8 cellular contexts compared by ENCODE assay signal in the genomic region with DNA sequence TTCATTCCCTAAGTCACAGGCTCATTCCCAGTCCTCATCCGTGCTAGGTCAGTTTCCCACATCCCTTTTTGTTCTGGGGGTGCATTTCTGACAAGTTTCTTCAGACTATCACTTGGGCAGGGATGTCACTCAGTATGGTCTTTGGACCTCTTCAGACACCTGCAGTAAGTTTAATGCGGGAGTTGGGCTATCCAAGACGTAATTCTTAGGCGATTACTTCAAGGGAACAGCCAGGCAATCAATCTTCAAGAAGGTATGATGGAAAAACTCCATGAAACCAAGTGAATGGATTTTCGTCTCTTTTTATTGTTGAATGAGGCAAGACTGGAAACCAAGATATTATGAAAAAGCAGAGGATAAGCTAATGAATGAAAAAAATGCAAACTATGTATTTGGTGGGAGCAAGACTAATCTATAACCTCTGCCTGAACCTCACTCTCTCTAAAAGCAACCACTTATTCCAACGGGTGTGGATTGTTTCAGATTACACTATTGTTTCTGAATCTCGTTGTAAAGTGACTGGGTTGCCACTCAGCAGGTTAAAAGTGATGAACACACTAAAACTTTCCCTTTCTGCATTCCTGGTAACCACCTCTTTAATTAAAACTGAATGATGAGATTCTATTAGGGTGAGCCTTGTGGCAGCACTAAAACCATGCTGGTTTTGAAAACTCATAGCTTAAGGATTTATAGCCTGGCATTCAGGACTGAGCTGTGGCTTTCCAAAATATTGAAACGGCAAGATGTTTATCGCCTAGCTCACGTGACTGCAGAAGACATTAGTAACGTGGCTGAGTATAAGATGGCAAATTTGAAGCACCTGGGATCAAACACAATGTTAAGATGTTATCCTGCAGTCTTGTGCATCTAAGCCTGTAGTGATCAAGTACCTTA. TPM values are rescaled to one million over a fixed set of nuclear protein-coding genes. Genes with fewer than 3 reads are reported as not detected.
DNase-seq lines count a peak whose midpoint lies in the region; ATAC-seq and TF ChIP-seq lines count a peak whose summit lies in the region.

No MANE protein-coding gene starts in this region.

- BruUV-seq in Calu3 (replicated peaks; lab: Mats Ljungman, UMichigan), result TSS peak; percentile 60

- H3K36me3 ChIP-seq in esophagus (ENCODE audit: control insufficient read depth in 2 of 2, insufficient read depth in 2 of 2, low read length in 1 of 2) (no peaks in the 10 kb centered on the region), ovary (no peaks in the 10 kb centered on the region)

- H3K4me1 Mint-ChIP-seq in Calu3 (ENCODE audit: low read depth, unreplicated experiment), result peaks cover 24% of the 10 kb centered on the region

- no peak for DNase-seq in Calu3
- DNase-seq in NCI-H69 (lab: John Stamatoyannopoulos, UW), result peak; percentile 34
- no peak for DNase-seq in ovary
- DNase-seq in iPS-NIHi11 (ENCODE audit: low spot score), result no peak

- H3K36me3 Mint-ChIP-seq in Calu3 (ENCODE audit: insufficient read depth, unreplicated experiment), result peaks cover 29% of the 10 kb centered on the region

- no peaks in the 10 kb centered on the region for H3K27me3 ChIP-seq in esophagus (ENCODE audit: control insufficient read depth in 1 of 2, insufficient read depth in 2 of 2, low read length in 2 of 2)
- H3K27me3 ChIP-seq in ovary, result no peaks in the 10 kb centered on the region

- no peak for ATAC-seq in GM18502 (IDR thresholded peaks at IDR 0.05; ENCODE audit: poor library complexity, unreplicated experiment)
- no peak for ATAC-seq in GM21423 (IDR thresholded peaks at IDR 0.05; ENCODE audit: unreplicated experiment)
- no peak for ATAC-seq in HG03175 (IDR thresholded peaks at IDR 0.05; ENCODE audit: unreplicated experiment)

- TF ChIP-seq POLR2A in ovary (IDR thresholded peaks at IDR 0.05), result no peak

- TF ChIP-seq CTCF in Calu3 (IDR thresholded peaks at IDR 0.05; ENCODE audit: unreplicated experiment) (no peak), ovary (IDR thresholded peaks at IDR 0.05) (no peak)

- H3K9me3 ChIP-seq in esophagus (ENCODE audit: control insufficient read depth in 2 of 2, insufficient read depth in 1 of 2, low read depth in 1 of 2, low read length in 1 of 2), result no peaks in the 10 kb centered on the region
- no peaks in the 10 kb centered on the region for H3K9me3 ChIP-seq in ovary

- intact Hi-C loops in Calu3 (cut with micrococcal nuclease; ENCODE audit: unreplicated experiment) (loop anchor here (2.0 kb wide), 2 partner anchors 32 to 94 kb away; no protein-coding TSS in a partner anchor), ovary (cut with DNase I) (loop anchor here in 2 of 4 donors (5.0 kb wide), 1 partner anchor 58 kb away; no protein-coding TSS in a partner anchor)

- peak overlapping the region; percentile 57 for H3K27ac Mint-ChIP-seq in Calu3 (ENCODE audit: unreplicated experiment)

- H3K4me3 ChIP-seq in esophagus (ENCODE audit: low read depth in 1 of 2, low read length in 2 of 2) (peak overlapping the region; percentile 93 to 95), ovary (peak overlapping the region; percentile 80)

- CTCF ChIA-PET in Calu3 (lab: Charles Lee), result interaction anchor here (0.6 to 4.2 kb wide), 6 partner anchors 11 to 144 kb away, joined by 3 to 23 read pairs (median 5); no protein-coding TSS in a partner anchor

- peak overlapping the region; percentile 95 for H3K4me3 Mint-ChIP-seq in Calu3 (ENCODE audit: low read depth, unreplicated experiment)

- H3K27me3 Mint-ChIP-seq in Calu3 (ENCODE audit: unreplicated experiment), result no peaks in the 10 kb centered on the region

- no peaks in the 10 kb centered on the region for H3K9me3 Mint-ChIP-seq in Calu3 (ENCODE audit: low read depth, unreplicated experiment)

- WGBS in esophagus, 2 donors, result 6 to 11% methylated on average over 11 of the region's 11 CpGs
- WGBS in ovary, 3 donors, result 6 to 16% (median 12%) methylated on average over 11 of the region's 11 CpGs

- no peak for TF ChIP-seq EP300 in ovary (IDR thresholded peaks at IDR 0.05)

- H3K27ac ChIP-seq in esophagus (ENCODE audit: low read depth in 2 of 2, low read length in 1 of 2) (peak overlapping the region; percentile 83 to 88), ovary (peak overlapping the region in 1 of 2 donors; percentile 87)

- H3K4me1 ChIP-seq in esophagus (ENCODE audit: control insufficient read depth in 2 of 2, insufficient read depth in 2 of 2, low read length in 1 of 2), result no peaks in the 10 kb centered on the region
- H3K4me1 ChIP-seq in ovary (ENCODE audit: insufficient read depth), result peaks cover 2% of the 10 kb centered on the region

RNA-seq across cellular contexts. Expression of a gene that starts 1.1 kb away (rescaled TPM):
- total RNA-seq in Calu3 (2022) (29.7 and 32.4 TPM in 2 replicates), ovary (10 to 100 TPM in 5 of 7 donors, 1 to 10 TPM in 2; 7.5 to 20.5 (median 11.5) TPM)
- polyA plus RNA-seq in esophagus (10 to 100 TPM; 13.3 to 14.3 TPM), ovary (10 to 100 TPM in 1 of 2 donors, 1 to 10 TPM in 1; 4.2 to 15.5 TPM)
